ENCODE assay signal across 7 cellular contexts in the genomic region with DNA sequence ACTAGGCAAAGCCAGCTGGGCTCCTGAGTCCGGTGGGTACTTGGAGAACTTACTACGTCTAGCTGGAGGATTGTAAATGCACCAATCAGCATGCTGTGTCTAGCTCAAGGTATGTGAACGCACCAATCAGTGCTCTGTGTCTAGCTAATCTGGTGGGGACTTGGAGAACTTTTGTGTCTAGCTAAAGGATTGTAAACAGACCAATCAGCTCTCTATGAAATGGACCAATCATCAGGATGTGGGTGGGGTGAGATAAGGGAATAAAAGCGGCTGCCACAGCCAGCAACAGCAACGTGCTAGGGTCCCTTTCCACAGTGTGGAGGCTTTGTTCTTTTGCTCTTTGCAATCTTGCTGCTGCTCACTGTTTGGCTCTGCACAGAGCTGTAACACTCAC.
DNase-seq lines count a peak whose midpoint lies in the region; ATAC-seq and TF ChIP-seq lines count a peak whose summit lies in the region.
"Not testable (repeated sequence)": the region's sequence is repeated elsewhere in the genome, so short reads cannot be mapped to it uniquely, and the experiment has no call there.

No MANE protein-coding gene starts in this region.

- H3K4me3 Mint-ChIP-seq in activated T-cell treated with anti-CD3 and anti-CD28 coated beads, Interleukin-2, amount 50 U/mL, for 72 hours = peak overlapping the region; percentile 62 to 71

- not testable (repeated sequence) for H3K27me3 Mint-ChIP-seq in activated T-cell treated with anti-CD3 and anti-CD28 coated beads, Interleukin-2, amount 50 U/mL, for 72 hours (ENCODE audit: low read depth)

- H3K9me3 ChIP-seq in neuron (ENCODE audit: low read length) = not testable (repeated sequence)

- intact Hi-C loops in left ventricle myocardium superior (cut with micrococcal nuclease) = not testable (repeated sequence)

- not testable (repeated sequence) for H3K4me1 ChIP-seq in neuron (ENCODE audit: insufficient read depth, low read length)

- H3K36me3 ChIP-seq in neuron (ENCODE audit: insufficient read depth, low read length) = not testable (repeated sequence)

- H3K27me3 ChIP-seq in neuron (ENCODE audit: insufficient read depth, low read length) = not testable (repeated sequence)

- not testable (repeated sequence) for H3K4me1 Mint-ChIP-seq in activated T-cell treated with anti-CD3 and anti-CD28 coated beads, Interleukin-2, amount 50 U/mL, for 72 hours (ENCODE audit: low read depth)

- not testable (repeated sequence) for H3K4me3 ChIP-seq in choroid plexus epithelial cell (ENCODE audit: low read depth, low read length)
- peak overlapping the region; percentile 27 for H3K4me3 ChIP-seq in neuron (ENCODE audit: low read length)

- not testable (repeated sequence) for H2AFZ ChIP-seq in neuron (ENCODE audit: low read depth, low read length)

- H3K36me3 Mint-ChIP-seq in activated T-cell treated with anti-CD3 and anti-CD28 coated beads, Interleukin-2, amount 50 U/mL, for 72 hours (ENCODE audit: insufficient read depth in 2 of 2) = not testable (repeated sequence)

- DNase-seq in DMS114 treated with DMSO at 0.1 percent for 48 hours (lab: John Stamatoyannopoulos, UW; ENCODE audit: unreplicated experiment) (peak; percentile 5), M059J (ENCODE audit: low read depth) (peak; percentile 44), SK-N-DZ (ENCODE audit: low spot score) (peak; percentile 55), choroid plexus epithelial cell (ENCODE audit: low read depth) (peak; percentile 10)
- peak; percentile 1 to 14 for DNase-seq in activated T-cell treated with anti-CD3 and anti-CD28 coated beads, Interleukin-2, amount 50 U/mL, for 72 hours
- not testable (repeated sequence) for DNase-seq in left ventricle myocardium superior

- not testable (repeated sequence) for TF ChIP-seq CTCF in choroid plexus epithelial cell (conservative IDR thresholded peaks at IDR 0.05; ENCODE audit: low read depth, low read length)

- H3K9me3 Mint-ChIP-seq in activated T-cell treated with anti-CD3 and anti-CD28 coated beads, Interleukin-2, amount 50 U/mL, for 72 hours = not testable (repeated sequence)

- ATAC-seq in activated T-cell treated with anti-CD3 and anti-CD28 coated beads, Interleukin-2, amount 50 U/mL, for 72 hours (replicated peaks in 1 of 2) = peak in 1 of 2 donors; percentile 42
- ATAC-seq in left ventricle myocardium superior = peak; percentile 12

- not testable (repeated sequence) for H3K27ac Mint-ChIP-seq in activated T-cell treated with anti-CD3 and anti-CD28 coated beads, Interleukin-2, amount 50 U/mL, for 72 hours
